In the genomic region with DNA sequence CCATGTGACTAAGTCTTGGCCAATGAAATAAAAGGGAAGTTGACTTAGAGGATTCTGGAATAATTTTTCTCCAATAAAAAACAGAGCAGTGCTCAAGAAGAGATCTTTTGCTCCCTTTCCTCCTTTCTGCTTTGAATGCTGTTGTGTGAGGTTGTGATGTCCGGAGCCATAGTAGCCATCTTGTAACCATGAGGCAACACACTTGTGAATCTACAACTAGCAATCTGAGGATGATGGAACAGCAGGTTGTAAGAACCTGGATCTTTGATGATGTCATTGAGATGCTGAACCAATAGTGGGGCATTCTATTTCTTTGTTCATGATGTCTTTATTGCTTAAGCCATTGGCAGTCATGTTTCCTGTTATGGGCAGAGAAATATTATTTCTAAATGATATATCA, we compare ENCODE assay signal across 8 cellular contexts.
"Had no signal": no experiment of that assay in that cellular context is flagged by ENCODE, and none has a peak within 500 bp of the region (broad histone marks: within the 10 kb centered on the region; RNA-seq: fewer than 3 reads in every experiment).

No MANE protein-coding gene starts in this region.

- FAIRE-seq: G401.6, GM12878, GM12891, GM12892, GM18507, GM19239 had no signal

- ATAC-seq: GM12878 had no signal

- DNase-seq: GDM1, GF-D8 had no signal

- H3K4me3 ChIP-seq: GM12878 had no signal
